8 cellular contexts compared by ENCODE assay signal in the genomic region with DNA sequence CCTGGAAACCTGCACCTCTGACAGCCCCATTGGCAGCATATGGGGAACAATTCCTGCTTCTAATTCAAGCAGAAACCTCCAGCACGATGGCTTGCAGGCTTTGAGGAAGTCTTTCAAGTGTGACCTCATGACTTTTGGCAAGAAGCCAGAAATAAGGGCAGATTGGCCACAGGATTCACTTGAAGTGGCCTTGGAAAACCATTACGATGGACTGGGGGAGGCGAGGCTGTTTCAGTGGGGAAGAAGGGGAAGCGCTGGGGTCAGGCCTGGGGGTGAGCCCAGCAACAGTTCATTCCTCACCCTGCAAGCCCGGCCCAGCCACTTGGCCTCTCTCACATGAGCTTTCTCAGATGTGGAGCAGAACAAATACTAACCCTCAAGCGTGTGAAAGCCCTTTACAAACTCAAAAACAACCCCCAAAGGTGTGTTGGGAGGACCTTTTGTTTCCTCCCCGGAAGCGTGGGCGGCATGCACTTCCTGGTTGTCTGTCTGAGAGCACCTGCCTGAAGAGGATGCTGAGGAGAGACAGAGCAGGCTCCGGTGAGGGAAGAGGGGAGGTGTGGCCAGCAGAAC. TPM values are rescaled to one million over a fixed set of nuclear protein-coding genes. Genes with fewer than 3 reads are reported as not detected.
DNase-seq lines count a peak whose midpoint lies in the region; ATAC-seq and TF ChIP-seq lines count a peak whose summit lies in the region.

No MANE protein-coding gene starts in this region.

- peaks cover 3% of the 10 kb centered on the region for H3K9me3 Mint-ChIP-seq in Calu3 (ENCODE audit: low read depth, unreplicated experiment)

- peak overlapping the region; percentile 46 for H3K4me3 Mint-ChIP-seq in Calu3 (ENCODE audit: low read depth, unreplicated experiment)

- TF ChIP-seq CTCF in Calu3 (IDR thresholded peaks at IDR 0.05; ENCODE audit: unreplicated experiment), result no peak
- TF ChIP-seq CTCF in esophagus squamous epithelium (IDR thresholded peaks at IDR 0.05), result no peak
- TF ChIP-seq CTCF in ovary (IDR thresholded peaks at IDR 0.05), result no peak

- DNase-seq in Calu3 (peak; percentile 60), NK-92 (lab: John Stamatoyannopoulos, UW; ENCODE audit: unreplicated experiment) (peak; percentile 65), esophagus squamous epithelium (lab: John Stamatoyannopoulos, UW) (peak; percentile 45), ovary (peak in 3 of 5 donors; percentile 29 to 65 (median 60)), DMS114 treated with DMSO at 0.1 percent for 48 hours (lab: John Stamatoyannopoulos, UW; ENCODE audit: unreplicated experiment) (no peak)
- DNase-seq in activated CD8-positive, alpha-beta memory T cell treated with anti-CD3 and anti-CD28 coated beads for 4 hours (ENCODE audit: low read depth in 2 of 2), result peak; percentile 69 to 84

- peaks cover 21% of the 10 kb centered on the region for H3K4me1 Mint-ChIP-seq in Calu3 (ENCODE audit: low read depth, unreplicated experiment)

- TF ChIP-seq EP300 in ovary (IDR thresholded peaks at IDR 0.05), result no peak

- H3K27ac Mint-ChIP-seq in Calu3 (ENCODE audit: unreplicated experiment), result peak overlapping the region; percentile 93

- 29% methylated on average over 5 to 9 of the region's 10 CpGs for WGBS in esophagus squamous epithelium, 2 donors
- WGBS in ovary, 3 donors, result 43 to 48% (median 46%) methylated on average over 10 of the region's 10 CpGs
- 57% methylated on average over 10 of the region's 10 CpGs for WGBS in urinary bladder

- no peaks in the 10 kb centered on the region for H3K27me3 Mint-ChIP-seq in Calu3 (ENCODE audit: unreplicated experiment)

- no peaks in the 10 kb centered on the region for H3K36me3 ChIP-seq in esophagus squamous epithelium
- no peaks in the 10 kb centered on the region for H3K36me3 ChIP-seq in ovary
- no peaks in the 10 kb centered on the region for H3K36me3 ChIP-seq in urinary bladder (ENCODE audit: insufficient read depth)

- peaks cover 9% of the 10 kb centered on the region for H3K36me3 Mint-ChIP-seq in Calu3 (ENCODE audit: insufficient read depth, unreplicated experiment)

- TF ChIP-seq POLR2A in esophagus squamous epithelium (IDR thresholded peaks at IDR 0.05) (peak in 1 of 4 donors; percentile 64), ovary (IDR thresholded peaks at IDR 0.05) (no peak)

- H3K9me3 ChIP-seq in esophagus squamous epithelium, result no peaks in the 10 kb centered on the region
- H3K9me3 ChIP-seq in ovary, result no peaks in the 10 kb centered on the region

- H3K27me3 ChIP-seq in esophagus squamous epithelium, result no peaks in the 10 kb centered on the region
- no peaks in the 10 kb centered on the region for H3K27me3 ChIP-seq in ovary

- no TSS peak for BruUV-seq in Calu3 (replicated peaks; lab: Mats Ljungman, UMichigan)

- CTCF ChIA-PET in Calu3 (lab: Charles Lee), result no interaction called here

- H3K4me1 ChIP-seq in esophagus squamous epithelium, result peaks cover 19 to 45% (median 20%) of the 10 kb centered on the region in 3 donors
- peaks cover 2% of the 10 kb centered on the region for H3K4me1 ChIP-seq in ovary (ENCODE audit: insufficient read depth)
- peaks cover 2% of the 10 kb centered on the region for H3K4me1 ChIP-seq in urinary bladder (ENCODE audit: insufficient read depth)

- no peak overlapping the region for H3K4me3 ChIP-seq in esophagus squamous epithelium
- no peak overlapping the region for H3K4me3 ChIP-seq in ovary
- no peak overlapping the region for H3K4me3 ChIP-seq in urinary bladder (ENCODE audit: low read depth, low read length)

- ATAC-seq in GM21737 (IDR thresholded peaks at IDR 0.05; ENCODE audit: unreplicated experiment), result peak; percentile 57

- peak overlapping the region; percentile 67 to 83 (median 79) for H3K27ac ChIP-seq in esophagus squamous epithelium
- H3K27ac ChIP-seq in ovary, result no peak overlapping the region
- H3K27ac ChIP-seq in urinary bladder (ENCODE audit: low read depth), result peak overlapping the region; percentile 31

- intact Hi-C loops in Calu3 (cut with micrococcal nuclease; ENCODE audit: unreplicated experiment), result no loop called here
- intact Hi-C loops in esophagus squamous epithelium (cut with DNase I), result no loop called here
- intact Hi-C loops in ovary (cut with DNase I), result no loop called here

RNA-seq across cellular contexts. Expression of a gene that starts 26.9 kb away (rescaled TPM):
- total RNA-seq in Calu3 (2022) (80.7 and 84.6 TPM in 2 replicates), esophagus squamous epithelium (10 to 100 TPM; 16.9 to 65.0 (median 24.0) TPM), ovary (100 to 1,000 TPM in 2 of 7 donors, 10 to 100 TPM in 4, 1 to 10 TPM in 1; 8.6 to 104 (median 76.0) TPM), urinary bladder (30.4 TPM)
- polyA plus RNA-seq in ovary (10 to 100 TPM; 17.9 to 20.8 TPM), urinary bladder (67.1 TPM)

RNA-seq across cellular contexts. Expression of a gene that starts 59.5 kb away (rescaled TPM):
- total RNA-seq in Calu3 (2022) (6.7 and 9.0 TPM in 2 replicates), esophagus squamous epithelium (1 to 10 TPM; 6.3 to 8.8 (median 7.8) TPM), ovary (10 to 100 TPM in 1 of 7 donors, 1 to 10 TPM in 6; 4.1 to 10.9 (median 5.9) TPM), urinary bladder (6.9 TPM)
- polyA plus RNA-seq in ovary (1 to 10 TPM; 6.6 to 9.0 TPM), urinary bladder (8.2 TPM)

Comparison
In these comparisons a context has a peak if more than half of its experiments do, and no peak if none do; other contexts are left out.
1. H3K27ac ChIP-seq: peak in esophagus squamous epithelium (4 of 4) and urinary bladder (single experiment); none in ovary (0 of 2).